13 cellular contexts compared by ENCODE assay signal in the genomic region with DNA sequence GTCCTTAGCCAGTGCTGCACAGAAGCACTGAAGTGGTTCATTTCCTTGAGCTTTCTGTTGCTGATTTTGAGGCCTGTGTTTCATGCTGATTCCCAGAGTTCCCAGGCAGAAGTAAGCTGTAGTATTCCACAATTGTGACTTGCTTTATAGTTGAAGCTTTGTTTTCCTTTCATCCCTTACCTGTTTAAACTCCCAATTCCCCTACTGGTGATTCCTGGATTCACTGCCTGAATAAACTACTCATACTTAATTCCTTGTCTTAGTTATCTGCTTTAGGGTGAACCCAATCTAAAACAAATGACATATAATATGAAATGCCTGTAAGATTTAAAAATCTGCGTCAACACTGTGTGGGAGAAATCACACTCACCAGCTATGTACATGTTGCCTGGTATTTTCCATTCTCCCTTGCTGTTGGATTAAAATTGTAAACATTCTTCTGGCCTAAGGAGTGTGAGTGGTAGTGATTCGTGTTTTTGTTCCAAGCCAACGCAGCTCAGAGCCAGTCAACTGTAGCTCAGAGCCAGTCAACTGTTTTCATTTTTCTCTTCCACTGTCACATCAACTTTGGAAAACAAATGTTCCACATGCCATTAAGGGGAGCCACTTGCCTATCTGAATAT.
"Had no signal": no experiment of that assay in that cellular context is flagged by ENCODE, and none has a peak within 500 bp of the region (broad histone marks: within the 10 kb centered on the region; RNA-seq: fewer than 3 reads in every experiment).

No MANE protein-coding gene starts in this region.

- ATAC-seq: activated T-cell treated with anti-CD3 and anti-CD28 coated beads, Interleukin-2, amount 50 U/mL, for 4 hours; esophagus mucosa; lower lobe of right lung; T-helper 17 cell had no signal

- DNase-seq: activated CD4-positive, alpha-beta memory T cell treated with anti-CD3 and anti-CD28 coated beads, Interleukin-2, amount 10 ng/mL, durations not matched to agents 7 days and 5 days; activated CD4-positive, alpha-beta T cell treated with anti-CD3 and anti-CD28 coated beads for 4 hours; activated effector memory CD4-positive, alpha-beta T cell treated with anti-CD3 and anti-CD28 coated beads, Interleukin-2, amount 50 U/mL, for 16 hours; activated T-cell treated with anti-CD3 and anti-CD28 coated beads, Interleukin-2, amount 50 U/mL, for 4 hours; adrenal gland; glutamatergic neuron; left cardiac atrium; lower lobe of right lung; stimulated activated CD4-positive, alpha-beta T cell treated with anti-CD3 and anti-CD28 coated beads, Interleukin-12 subunit alpha, Interleukin-12 subunit beta, amount 100 ng/mL, for 4 hours; stimulated activated CD4-positive, alpha-beta T cell treated with anti-CD3 and anti-CD28 coated beads, Interleukin-2, amount 100 ng/mL, for 24 hours; T-helper 17 cell; WERI-Rb-1 had no signal

- H3K36me3 ChIP-seq: adrenal gland, lower lobe of right lung, WERI-Rb-1 had no signal

- H3K27me3 ChIP-seq: adrenal gland had no signal

- H3K4me3 ChIP-seq: adrenal gland, lower lobe of right lung had no signal
